Comparison of ENCODE assay signal across 18 cellular contexts in the genomic region with DNA sequence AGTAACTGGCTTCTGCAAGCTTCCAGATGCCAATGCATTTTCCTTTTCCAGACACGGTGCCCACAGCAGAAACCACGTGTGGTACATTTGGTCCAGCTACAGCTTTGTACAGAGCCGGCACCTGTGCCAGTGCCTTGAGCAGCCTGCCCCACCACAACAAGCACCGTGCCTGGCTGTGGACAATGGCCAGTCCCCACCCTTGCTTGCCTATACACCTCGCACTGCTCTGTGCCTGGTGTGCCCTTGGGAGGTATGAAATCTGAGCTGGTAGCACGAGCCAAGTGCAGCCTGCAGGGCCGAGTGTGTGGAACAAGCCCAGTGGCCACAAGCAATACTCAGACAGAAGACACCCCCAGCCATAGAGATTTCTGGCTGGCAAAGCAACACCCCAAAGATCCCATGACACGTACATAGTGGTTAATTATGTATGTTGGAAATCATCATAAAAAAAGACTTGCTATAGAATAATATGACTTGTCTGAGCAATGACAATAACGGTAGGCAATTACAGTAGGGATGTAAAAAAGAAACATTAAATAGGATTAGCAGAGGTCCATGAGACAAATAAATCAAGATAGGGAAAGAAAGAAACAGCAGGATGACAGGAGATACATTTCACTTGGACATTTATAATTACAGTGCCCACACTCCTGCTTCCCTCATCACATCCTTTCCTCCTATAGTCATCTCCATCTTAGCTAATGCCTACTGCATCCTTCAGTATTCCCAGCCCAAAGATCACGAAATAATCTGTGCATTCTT.
A peak's percentile ranks its signal among the peaks of the same experiment; 100 is the strongest.
DNase-seq lines count a peak whose midpoint lies in the region; ATAC-seq and TF ChIP-seq lines count a peak whose summit lies in the region.
"Had no signal": no experiment of that assay in that cellular context is flagged by ENCODE, and none has a peak within 500 bp of the region (broad histone marks: within the 10 kb centered on the region; RNA-seq: fewer than 3 reads in every experiment).

No MANE protein-coding gene starts in this region.

- H3F3A ChIP-seq in SK-N-SH (replicated peaks; ENCODE audit: insufficient read depth), result no peaks in the 10 kb centered on the region

- 0 out of 2 replicates have a peak overlapping the region, but pooled peaks have one; percentile 51 for H2AFZ ChIP-seq in SK-N-SH (ENCODE audit: low read depth)

- no peak for DNase-seq in SK-N-SH
- DNase-seq in NCI-H146 (lab: John Stamatoyannopoulos, UW), result peak; percentile 71
- no peak for DNase-seq in medulla oblongata (ENCODE audit: extremely low spot score)
- DNase-seq: Calu3, H7, Kasumi-1, MG63, NCI-H1092, NCI-H1694 treated with DMSO at 0.1 percent for 48 hours, NCI-H82, OCI-M1, Right ventricle myocardium superior, T-cell had no signal

- TF ChIP-seq CTCF in SK-N-SH (IDR thresholded peaks at IDR 0.05), result no peak
- no peak for TF ChIP-seq CTCF in gastroesophageal sphincter (IDR thresholded peaks at IDR 0.05)

- CTCF ChIA-PET in SK-N-SH (lab: Yijun Ruan, JAX), result no interaction called here

- H3K36me3 ChIP-seq in SK-N-SH (replicated peaks in 1 of 2; ENCODE audit: control insufficient read depth in 1 of 2, insufficient read depth in 2 of 2, low read length in 1 of 2), result no peaks in the 10 kb centered on the region
- no peaks in the 10 kb centered on the region for H3K36me3 ChIP-seq in gastroesophageal sphincter
- H3K36me3 ChIP-seq: MG63 had no signal

- H3K79me2 ChIP-seq in SK-N-SH (ENCODE audit: insufficient read depth), result no peaks in the 10 kb centered on the region

- H3K4me2 ChIP-seq in SK-N-SH, result no peak overlapping the region
- H3K4me2 ChIP-seq: A549 had no signal

- H3K27ac ChIP-seq in SK-N-SH (ENCODE audit: low read depth in 2 of 2, low read length in 1 of 2) (no peak overlapping the region), gastroesophageal sphincter (no peak overlapping the region)
- H3K27ac ChIP-seq: A549 had no signal

- no peaks in the 10 kb centered on the region for H3K9me2 ChIP-seq in SK-N-SH

- no peaks in the 10 kb centered on the region for H3K9me3 ChIP-seq in SK-N-SH
- H3K9me3 ChIP-seq in gastroesophageal sphincter, result no peaks in the 10 kb centered on the region
- H3K9me3 ChIP-seq: A549, MG63 had no signal

- ATAC-seq in SK-N-SH treated with all-trans-retinoic acid at 6 μM for 48 hours (no peak), gastroesophageal sphincter (peak; percentile 31), HG03521 (IDR thresholded peaks at IDR 0.05; ENCODE audit: unreplicated experiment) (no peak), GM21786 (IDR thresholded peaks at IDR 0.05; ENCODE audit: unreplicated experiment) (no peak)
- ATAC-seq: A549, T-cell had no signal

- no peak for TF ChIP-seq POLR2A in gastroesophageal sphincter (IDR thresholded peaks at IDR 0.05)

- no peak overlapping the region for H3K9ac ChIP-seq in SK-N-SH

- POLR2A ChIA-PET in SK-N-SH (lab: Yijun Ruan, JAX), result no interaction called here

- H3K4me3 ChIP-seq in SK-N-SH (ENCODE audit: low read depth in 2 of 2, low read length in 1 of 2), result no peak overlapping the region
- no peak overlapping the region for H3K4me3 ChIP-seq in gastroesophageal sphincter
- H3K4me3 ChIP-seq: A549, MG63 had no signal

- H3K4me1 ChIP-seq in SK-N-SH (ENCODE audit: control insufficient read depth in 1 of 2, insufficient read depth in 2 of 2, low read depth in 1 of 2, low read length in 1 of 2) (no peaks in the 10 kb centered on the region; a peak in 1 of 4 replicates), gastroesophageal sphincter (no peaks in the 10 kb centered on the region)
- H3K4me1 ChIP-seq: A549 had no signal

- TF ChIP-seq RAD21 in SK-N-SH (IDR thresholded peaks at IDR 0.05; ENCODE audit: low read length), result no peak

- no peaks in the 10 kb centered on the region for H4K20me1 ChIP-seq in SK-N-SH (ENCODE audit: insufficient read depth)

- TF ChIP-seq EP300 in SK-N-SH (IDR thresholded peaks at IDR 0.05; ENCODE audit: borderline replicate concordance in 1 of 2, low read depth in 1 of 2, low read length in 1 of 2) (no peak), gastroesophageal sphincter (IDR thresholded peaks at IDR 0.05) (no peak)

- no peaks in the 10 kb centered on the region for H3K27me3 ChIP-seq in SK-N-SH (ENCODE audit: insufficient read depth)
- no peaks in the 10 kb centered on the region for H3K27me3 ChIP-seq in gastroesophageal sphincter
- H3K27me3 ChIP-seq: MG63 had no signal

- WGBS in SK-N-SH (ENCODE audit: low lambda C conversion rate), result 74% methylated on average over 6 of the region's 10 CpGs
- 78 to 83% methylated on average over 3 of the region's 10 CpGs for WGBS in gastroesophageal sphincter (ENCODE audit: low coverage in 1 of 2), 2 donors

TF ChIP-seq in SK-N-SH, 30 proteins besides CTCF, POLR2A, EP300 and RAD21:
- TF ChIP-seq TCF12 (IDR thresholded peaks at IDR 0.05), result no peak
- no peak for TF ChIP-seq EZH2phosphoT487 (IDR thresholded peaks at IDR 0.05; ENCODE audit: borderline replicate concordance, low read depth)
- TF ChIP-seq, protein P1, sequence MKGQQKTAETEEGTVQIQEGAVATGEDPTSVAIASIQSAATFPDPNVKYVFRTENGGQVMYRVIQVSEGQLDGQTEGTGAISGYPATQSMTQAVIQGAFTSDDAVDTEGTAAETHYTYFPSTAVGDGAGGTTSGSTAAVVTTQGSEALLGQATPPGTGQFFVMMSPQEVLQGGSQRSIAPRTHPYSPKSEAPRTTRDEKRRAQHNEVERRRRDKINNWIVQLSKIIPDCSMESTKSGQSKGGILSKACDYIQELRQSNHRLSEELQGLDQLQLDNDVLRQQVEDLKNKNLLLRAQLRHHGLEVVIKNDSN (IDR thresholded peaks at IDR 0.05; ENCODE audit: borderline replicate concordance, low read depth), result no peak
- no peak for TF ChIP-seq YY1 (IDR thresholded peaks at IDR 0.05; ENCODE audit: low read depth)
- no peak for TF ChIP-seq FOSL2 (IDR thresholded peaks at IDR 0.05; ENCODE audit: borderline replicate concordance, low read depth)
- TF ChIP-seq, protein P2, sequence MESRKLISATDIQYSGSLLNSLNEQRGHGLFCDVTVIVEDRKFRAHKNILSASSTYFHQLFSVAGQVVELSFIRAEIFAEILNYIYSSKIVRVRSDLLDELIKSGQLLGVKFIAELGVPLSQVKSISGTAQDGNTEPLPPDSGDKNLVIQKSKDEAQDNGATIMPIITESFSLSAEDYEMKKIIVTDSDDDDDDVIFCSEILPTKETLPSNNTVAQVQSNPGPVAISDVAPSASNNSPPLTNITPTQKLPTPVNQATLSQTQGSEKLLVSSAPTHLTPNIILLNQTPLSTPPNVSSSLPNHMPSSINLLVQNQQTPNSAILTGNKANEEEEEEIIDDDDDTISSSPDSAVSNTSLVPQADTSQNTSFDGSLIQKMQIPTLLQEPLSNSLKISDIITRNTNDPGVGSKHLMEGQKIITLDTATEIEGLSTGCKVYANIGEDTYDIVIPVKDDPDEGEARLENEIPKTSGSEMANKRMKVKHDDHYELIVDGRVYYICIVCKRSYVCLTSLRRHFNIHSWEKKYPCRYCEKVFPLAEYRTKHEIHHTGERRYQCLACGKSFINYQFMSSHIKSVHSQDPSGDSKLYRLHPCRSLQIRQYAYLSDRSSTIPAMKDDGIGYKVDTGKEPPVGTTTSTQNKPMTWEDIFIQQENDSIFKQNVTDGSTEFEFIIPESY (IDR thresholded peaks at IDR 0.05; ENCODE audit: borderline replicate concordance, low read depth), result no peak
- TF ChIP-seq, protein P3, sequence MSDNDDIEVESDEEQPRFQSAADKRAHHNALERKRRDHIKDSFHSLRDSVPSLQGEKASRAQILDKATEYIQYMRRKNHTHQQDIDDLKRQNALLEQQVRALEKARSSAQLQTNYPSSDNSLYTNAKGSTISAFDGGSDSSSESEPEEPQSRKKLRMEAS (IDR thresholded peaks at IDR 0.05; ENCODE audit: low read depth), result no peak
- no peak for TF ChIP-seq NFIC (IDR thresholded peaks at IDR 0.05; ENCODE audit: borderline replicate concordance)
- no peak for TF ChIP-seq ELF1 (IDR thresholded peaks at IDR 0.05)

TF ChIP-seq in SK-N-SH treated with all-trans-retinoic acid at 6 μM for 48 hours, 23 proteins besides CTCF, POLR2A, EP300 and RAD21:
- TF ChIP-seq RARB (CRISPR knock-in tag; IDR thresholded peaks at IDR 0.05) (no peak), ESRRG (CRISPR knock-in tag; IDR thresholded peaks at IDR 0.05) (no peak), ZFP30 (CRISPR knock-in tag; IDR thresholded peaks at IDR 0.05) (no peak), CSDC2 (CRISPR knock-in tag; IDR thresholded peaks at IDR 0.05) (no peak), TCF4 (CRISPR knock-in tag; IDR thresholded peaks at IDR 0.05; ENCODE audit: borderline replicate concordance) (no peak), GLIS3 (CRISPR knock-in tag; IDR thresholded peaks at IDR 0.05) (no peak), ZNF565 (CRISPR knock-in tag; conservative IDR thresholded peaks at IDR 0.05; ENCODE audit: low read depth) (no peak), OSR1 (CRISPR knock-in tag; IDR thresholded peaks at IDR 0.05) (no peak)
- TF ChIP-seq, protein P4, sequence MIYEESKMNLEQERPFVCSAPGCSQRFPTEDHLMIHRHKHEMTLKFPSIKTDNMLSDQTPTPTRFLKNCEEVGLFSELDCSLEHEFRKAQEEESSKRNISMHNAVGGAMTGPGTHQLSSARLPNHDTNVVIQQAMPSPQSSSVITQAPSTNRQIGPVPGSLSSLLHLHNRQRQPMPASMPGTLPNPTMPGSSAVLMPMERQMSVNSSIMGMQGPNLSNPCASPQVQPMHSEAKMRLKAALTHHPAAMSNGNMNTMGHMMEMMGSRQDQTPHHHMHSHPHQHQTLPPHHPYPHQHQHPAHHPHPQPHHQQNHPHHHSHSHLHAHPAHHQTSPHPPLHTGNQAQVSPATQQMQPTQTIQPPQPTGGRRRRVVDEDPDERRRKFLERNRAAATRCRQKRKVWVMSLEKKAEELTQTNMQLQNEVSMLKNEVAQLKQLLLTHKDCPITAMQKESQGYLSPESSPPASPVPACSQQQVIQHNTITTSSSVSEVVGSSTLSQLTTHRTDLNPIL (CRISPR knock-in tag; IDR thresholded peaks at IDR 0.05; ENCODE audit: low read depth), result no peak
TF ChIP-seq in SK-N-SH treated with all-trans-retinoic acid at 6 μM for 48 hours: peak in this region for 0.
